Comparison of ENCODE assay signal across 35 cellular contexts in genomic region chr12:70463997-70464396, GRCh38.
"Had no signal": no experiment of that assay in that cellular context is flagged by ENCODE, and none has a peak within 500 bp of the region (broad histone marks: within the 10 kb centered on the region; RNA-seq: fewer than 3 reads in every experiment).

No MANE protein-coding gene starts in this region.

- H3K27me3 ChIP-seq: MG63 had no signal

- DNase-seq: Karpas-422, Kasumi-1, MG63, MM.1S, MV-4-11, NCI-H1048, NCI-H1092, NCI-H1092 treated with DMSO at 0.1 percent for 48 hours, NCI-H1105, NCI-H1105 treated with DMSO at 0.1 percent for 48 hours, NCI-H1417, NCI-H1417 treated with DMSO at 0.1 percent for 48 hours, NCI-H1436, NCI-H1436 treated with DMSO at 0.1 percent for 48 hours, NCI-H146, NCI-H1694, NCI-H1694 treated with DMSO at 0.1 percent for 48 hours, NCI-H187, NCI-H187 treated with DMSO at 0.1 percent for 48 hours, NCI-H1930, NCI-H2029, NCI-H2029 treated with DMSO at 0.1 percent for 48 hours, NCI-H2081, NCI-H2081 treated with DMSO at 0.1 percent for 48 hours, NCI-H2107, NCI-H2171, NCI-H2171 treated with DMSO at 0.1 percent for 48 hours, NCI-H2227 treated with DMSO at 0.1 percent for 48 hours, NCI-H226, NCI-H345, NCI-H446, NCI-H446 treated with DMSO at 0.1 percent for 48 hours, NCI-H510A, NCI-H510A treated with DMSO at 0.1 percent for 48 hours, NCI-H524 had no signal

- H3K4me3 ChIP-seq: MG63 had no signal

- H3K36me3 ChIP-seq: MG63 had no signal
